15 cellular contexts compared by ENCODE assay signal in genomic region chr11:46364791-46365190, GRCh38. TPM values are rescaled to one million over a fixed set of nuclear protein-coding genes. Genes with fewer than 3 reads are reported as not detected.
DNase-seq lines count a peak whose midpoint lies in the region; ATAC-seq and TF ChIP-seq lines count a peak whose summit lies in the region.
"Had no signal": no experiment of that assay in that cellular context is flagged by ENCODE, and none has a peak within 500 bp of the region (broad histone marks: within the 10 kb centered on the region; RNA-seq: fewer than 3 reads in every experiment).

No MANE protein-coding gene starts in this region.

- H2AFZ ChIP-seq in hepatocyte, result no peak overlapping the region
- H2AFZ ChIP-seq: PC-9 had no signal

- H3K4me3 Mint-ChIP-seq in Caco-2 (ENCODE audit: unreplicated experiment), result no peak overlapping the region
- H3K4me3 Mint-ChIP-seq in activated naive CD8-positive, alpha-beta T cell treated with anti-CD3 and anti-CD28 coated beads for 36 hours, result no peak overlapping the region
- H3K4me3 Mint-ChIP-seq: IgD-negative memory B cell had no signal

- peaks cover 16% of the 10 kb centered on the region for H3K36me3 Mint-ChIP-seq in Caco-2 (ENCODE audit: insufficient read depth, unreplicated experiment)
- H3K36me3 Mint-ChIP-seq in activated naive CD8-positive, alpha-beta T cell treated with anti-CD3 and anti-CD28 coated beads for 36 hours, result peaks cover 12% of the 10 kb centered on the region
- H3K36me3 Mint-ChIP-seq: IgD-negative memory B cell had no signal

- H3K27ac Mint-ChIP-seq in Caco-2 (ENCODE audit: unreplicated experiment), result peak overlapping the region; percentile 4
- peak overlapping the region; percentile 55 for H3K27ac Mint-ChIP-seq in activated naive CD8-positive, alpha-beta T cell treated with anti-CD3 and anti-CD28 coated beads for 36 hours

- H3K4me1 Mint-ChIP-seq in Caco-2 (ENCODE audit: low read depth, unreplicated experiment), result no peaks in the 10 kb centered on the region
- peaks cover 47% of the 10 kb centered on the region for H3K4me1 Mint-ChIP-seq in activated naive CD8-positive, alpha-beta T cell treated with anti-CD3 and anti-CD28 coated beads for 36 hours

- intact Hi-C loops in Caco-2 (cut with micrococcal nuclease; ENCODE audit: unreplicated experiment), result loop anchor here (5.0 kb wide), 1 partner anchor 122 kb away; no protein-coding TSS in a partner anchor
- intact Hi-C loops in lower lobe of right lung (cut with DNase I), result no loop called here

- no peak for DNase-seq in Caco-2
- DNase-seq in activated naive CD8-positive, alpha-beta T cell treated with anti-CD3 and anti-CD28 coated beads for 36 hours, result no peak
- DNase-seq in lower lobe of right lung, result peak; percentile 32
- DNase-seq in hepatocyte (ENCODE audit: low spot score), result no peak
- no peak for DNase-seq in HEK293T (ENCODE audit: extremely low spot score)
- DNase-seq in MG63, result no peak
- DNase-seq: NCI-H446 treated with DMSO at 0.1 percent for 48 hours; PC-9; retina; stimulated activated CD4-positive, alpha-beta T cell treated with anti-CD3 and anti-CD28 coated beads, Interleukin-2, amount 100 ng/mL, for 24 hours had no signal

- ATAC-seq in lower lobe of right lung (no peak), HG03457 (IDR thresholded peaks at IDR 0.05; ENCODE audit: unreplicated experiment) (no peak)
- ATAC-seq: gastroesophageal sphincter had no signal

- TF ChIP-seq CTCF in Caco-2 (IDR thresholded peaks at IDR 0.05; ENCODE audit: insufficient read depth in 1 of 2, low read depth in 1 of 2, low read length in 1 of 2, severe bottlenecking in 1 of 2, unreplicated experiment in 1 of 2) (no peak), lower lobe of right lung (IDR thresholded peaks at IDR 0.05) (no peak), hepatocyte (IDR thresholded peaks at IDR 0.05; ENCODE audit: poor library complexity) (no peak)

- peaks cover 70 to 93% (median 88%) of the 10 kb centered on the region in 10 experiments for H3K4me1 ChIP-seq in BLaER1 treated with 17β-estradiol and CSF1 and Interleukin-3, amounts not matched to agents 10 nM and 100 nM
- H3K4me1 ChIP-seq in Caco-2 (peaks cover 6% of the 10 kb centered on the region; the same call in 1 of the 2 replicates), lower lobe of right lung (peaks cover 54% of the 10 kb centered on the region), hepatocyte (ENCODE audit: insufficient read depth) (peaks cover 14% of the 10 kb centered on the region)

- no peak overlapping the region for H3K4me3 ChIP-seq in BLaER1 treated with 17β-estradiol and CSF1 and Interleukin-3, amounts not matched to agents 10 nM and 100 nM
- H3K4me3 ChIP-seq in Caco-2 (ENCODE audit: low read depth, low read length), result no peak overlapping the region
- H3K4me3 ChIP-seq in lower lobe of right lung, result no peak overlapping the region
- H3K4me3 ChIP-seq in hepatocyte, result no peak overlapping the region
- H3K4me3 ChIP-seq in MG63, result no peak overlapping the region
- H3K4me3 ChIP-seq: gastroesophageal sphincter, PC-9 had no signal

- no peaks in the 10 kb centered on the region for H3K27me3 ChIP-seq in BLaER1 treated with 17β-estradiol and CSF1 and Interleukin-3, amounts not matched to agents 10 nM and 100 nM
- H3K27me3 ChIP-seq in Caco-2 (replicated peaks; ENCODE audit: control insufficient read depth, insufficient read depth, low read length), result no peaks in the 10 kb centered on the region
- no peaks in the 10 kb centered on the region for H3K27me3 ChIP-seq in lower lobe of right lung (ENCODE audit: low read depth)
- H3K27me3 ChIP-seq in hepatocyte, result no peaks in the 10 kb centered on the region
- H3K27me3 ChIP-seq in MG63, result no peaks in the 10 kb centered on the region
- H3K27me3 ChIP-seq: gastroesophageal sphincter had no signal

- 81% methylated on average over 3 of the region's 3 CpGs for WGBS in hepatocyte (ENCODE audit: low lambda C conversion rate, missing lambda C conversion rate)

- H3K9me3 ChIP-seq in BLaER1 treated with 17β-estradiol and CSF1 and Interleukin-3, amounts not matched to agents 10 nM and 100 nM (replicated peaks in 1 of 11), result no peaks in the 10 kb centered on the region
- H3K9me3 ChIP-seq in Caco-2 (no peaks in the 10 kb centered on the region), lower lobe of right lung (no peaks in the 10 kb centered on the region), hepatocyte (ENCODE audit: low read depth) (no peaks in the 10 kb centered on the region), MG63 (no peaks in the 10 kb centered on the region)
- H3K9me3 ChIP-seq: gastroesophageal sphincter had no signal

- H3K27me3 Mint-ChIP-seq in Caco-2 (ENCODE audit: insufficient read depth, unreplicated experiment), result no peaks in the 10 kb centered on the region
- no peaks in the 10 kb centered on the region for H3K27me3 Mint-ChIP-seq in activated naive CD8-positive, alpha-beta T cell treated with anti-CD3 and anti-CD28 coated beads for 36 hours
- H3K27me3 Mint-ChIP-seq: IgD-negative memory B cell had no signal

- CTCF ChIA-PET in Caco-2 (lab: Charles Lee), result interaction anchor here (0.6 to 1.1 kb wide), 3 partner anchors 12 to 27 kb away, joined by 3 to 4 read pairs (median 3); no protein-coding TSS in a partner anchor
- CTCF ChIA-PET in HEK293T (lab: Yijun Ruan, JAX), result interaction anchor here (1.3 to 1.6 kb wide), 3 partner anchors 8 to 24 kb away, joined by 3 to 11 read pairs (median 4); no protein-coding TSS in a partner anchor

- H3K9ac ChIP-seq in BLaER1 treated with 17β-estradiol and CSF1 and Interleukin-3, amounts not matched to agents 10 nM and 100 nM, result peak overlapping the region in 10 of 11 experiments; percentile 2 to 85 (median 64); a peak in 12 of 22 replicates

- POLR2A ChIA-PET in Caco-2 (lab: Charles Lee) (no interaction called here), HEK293T (lab: Yijun Ruan, JAX) (interaction anchor here (1.1 kb wide), 1 partner anchor 18 kb away, joined by 3 read pairs; the partner anchor contains the start of gene DGKZ)

- BruUV-seq in Caco-2 (replicated peaks; lab: Mats Ljungman, UMichigan), result no TSS peak

- H4K20me1 ChIP-seq in BLaER1 treated with 17β-estradiol and CSF1 and Interleukin-3, amounts not matched to agents 10 nM and 100 nM, result peaks cover 74 to 100% (median 91%) of the 10 kb centered on the region in 11 experiments
- H4K20me1 ChIP-seq in hepatocyte (ENCODE audit: insufficient read depth, poor library complexity, severe bottlenecking), result peaks cover 4% of the 10 kb centered on the region

- H3K79me2 ChIP-seq in hepatocyte, result peaks cover 24% of the 10 kb centered on the region

- H3K27ac ChIP-seq in BLaER1 treated with 17β-estradiol and CSF1 and Interleukin-3, amounts not matched to agents 10 nM and 100 nM, result peak overlapping the region in 5 of 11 experiments; percentile 0 to 56 (median 33); a peak in 4 of 22 replicates
- H3K27ac ChIP-seq in lower lobe of right lung (no peak overlapping the region), hepatocyte (no peak overlapping the region)
- H3K27ac ChIP-seq: PC-9 had no signal

- peaks cover 24 to 73% (median 40%) of the 10 kb centered on the region in 11 experiments for H3K36me3 ChIP-seq in BLaER1 treated with 17β-estradiol and CSF1 and Interleukin-3, amounts not matched to agents 10 nM and 100 nM
- H3K36me3 ChIP-seq in Caco-2 (ENCODE audit: control insufficient read depth, insufficient read depth, low read length), result peaks cover 5% of the 10 kb centered on the region
- H3K36me3 ChIP-seq in lower lobe of right lung, result peaks cover 24% of the 10 kb centered on the region
- no peaks in the 10 kb centered on the region for H3K36me3 ChIP-seq in hepatocyte (replicated peaks; ENCODE audit: insufficient read depth, low read depth)
- peaks cover 12% of the 10 kb centered on the region for H3K36me3 ChIP-seq in MG63

- H3K4me2 ChIP-seq in BLaER1 treated with 17β-estradiol and CSF1 and Interleukin-3, amounts not matched to agents 10 nM and 100 nM, result peak overlapping the region; percentile 95 to 100 (median 98); a peak in 20 of 22 replicates
- no peak overlapping the region for H3K4me2 ChIP-seq in hepatocyte

- H3K9me3 Mint-ChIP-seq in Caco-2 (ENCODE audit: unreplicated experiment), result no peaks in the 10 kb centered on the region
- H3K9me3 Mint-ChIP-seq in activated naive CD8-positive, alpha-beta T cell treated with anti-CD3 and anti-CD28 coated beads for 36 hours, result no peaks in the 10 kb centered on the region
- H3K9me3 Mint-ChIP-seq: IgD-negative memory B cell had no signal

- H3K9me2 ChIP-seq in hepatocyte (replicated peaks; ENCODE audit: insufficient read depth), result no peaks in the 10 kb centered on the region

TF ChIP-seq in HEK293T, 16 proteins besides CTCF, POLR2A, EP300 and RAD21 (continues in another document):
- TF ChIP-seq SP1 (IDR thresholded peaks at IDR 0.05), result no peak
- TF ChIP-seq ARNT (IDR thresholded peaks at IDR 0.05), result no peak
- TF ChIP-seq FOXM1 (IDR thresholded peaks at IDR 0.05; ENCODE audit: borderline replicate concordance), result no peak
- no peak for TF ChIP-seq CTBP1 (IDR thresholded peaks at IDR 0.05; ENCODE audit: borderline replicate concordance)
- no peak for TF ChIP-seq TARDBP (IDR thresholded peaks at IDR 0.05)
- TF ChIP-seq ELF4 (IDR thresholded peaks at IDR 0.05), result no peak
- no peak for TF ChIP-seq NFRKB (IDR thresholded peaks at IDR 0.05)
- TF ChIP-seq LEF1 (IDR thresholded peaks at IDR 0.05; ENCODE audit: borderline replicate concordance), result no peak
- no peak for TF ChIP-seq L3MBTL2 (conservative IDR thresholded peaks at IDR 0.05)
- no peak for TF ChIP-seq HDGF (IDR thresholded peaks at IDR 0.05; ENCODE audit: borderline replicate concordance)
- no peak for TF ChIP-seq ZNF384 (IDR thresholded peaks at IDR 0.05)
- no peak for TF ChIP-seq FOXA1 (IDR thresholded peaks at IDR 0.05)
- no peak for TF ChIP-seq SUZ12 (IDR thresholded peaks at IDR 0.05)
- TF ChIP-seq FOXK2 (IDR thresholded peaks at IDR 0.05), result no peak

RNA-seq across cellular contexts. Expression of gene MDK, which starts 16.7 kb away (rescaled TPM):
- total RNA-seq in Caco-2 (2022) (601 and 699 TPM in 2 replicates), lower lobe of right lung (26.1 TPM), hepatocyte (515 and 562 TPM in 2 replicates)
- 1 to 10 TPM; 3.4 to 3.6 TPM for total RNA-seq in activated naive CD8-positive, alpha-beta T cell treated with anti-CD3 and anti-CD28 coated beads for 36 hours
- polyA plus RNA-seq in hepatocyte, result 1,225 and 1,549 TPM in 2 replicates
- 0.82 and 2.8 TPM in 2 replicates for total RNA-seq in MG63 (2014; rRNA removed; shearing (Covaris generic); ENCODE audit: low replicate concordance)

RNA-seq across cellular contexts. Expression of gene DGKZ, which starts 17.5 kb away (rescaled TPM):
- total RNA-seq in Caco-2 (2022) (59.3 and 59.5 TPM in 2 replicates), lower lobe of right lung (55.3 TPM), hepatocyte (26.6 and 28.2 TPM in 2 replicates)
- total RNA-seq in activated naive CD8-positive, alpha-beta T cell treated with anti-CD3 and anti-CD28 coated beads for 36 hours, result 100 to 1,000 TPM in 1 of 2 experiments, 10 to 100 TPM in 1; 100.0 to 101 TPM
- 42.9 and 52.4 TPM in 2 replicates for polyA plus RNA-seq in hepatocyte
- total RNA-seq in MG63 (2014; rRNA removed; shearing (Covaris generic); ENCODE audit: low replicate concordance), result 33.4 and 45.4 TPM in 2 replicates

RNA-seq across cellular contexts. Expression of gene CHRM4, which starts 26.8 kb away (rescaled TPM):
- 0.27 and 0.28 TPM in 2 replicates for total RNA-seq in Caco-2 (2022)
- total RNA-seq in activated naive CD8-positive, alpha-beta T cell treated with anti-CD3 and anti-CD28 coated beads for 36 hours, result under 1 TPM in 1 of 2 experiments, not detected in 1; 0.14 TPM
- total RNA-seq in lower lobe of right lung, result not detected
- 0.30 and 0.84 TPM in 2 replicates for total RNA-seq in hepatocyte
- polyA plus RNA-seq in hepatocyte, result 0.30 TPM in 1 of 2 replicates, not detected in the other
- total RNA-seq in MG63 (2014; rRNA removed; shearing (Covaris generic); ENCODE audit: low replicate concordance), result not detected in 2 replicates
- polyA plus RNA-seq: keratinocyte had no signal

Comparison
In these comparisons a context has a peak if more than half of its experiments do, and no peak if none do; other contexts are left out.
1. RNA of gene MDK, which starts 16.7 kb away (total RNA-seq): 601 to 699 TPM in Caco-2 and 515 to 562 TPM in hepatocyte; 26.1 TPM in lower lobe of right lung (single experiment), 3.4 to 3.6 TPM in activated naive CD8-positive, alpha-beta T cell treated with anti-CD3 and anti-CD28 coated beads for 36 hours and 0.82 to 2.8 TPM in MG63; every median in the first group is over 10 times any median in the second.